ENCODE assay signal across 23 cellular contexts in genomic region chr7:152871005-152871677, GRCh38.
"Had no signal": no experiment of that assay in that cellular context is flagged by ENCODE, and none has a peak within 500 bp of the region (broad histone marks: within the 10 kb centered on the region; RNA-seq: fewer than 3 reads in every experiment).

No MANE protein-coding gene starts in this region.

- H3K9me3 ChIP-seq: MG63, SJCRH30, SK-N-SH had no signal

- H3K27me3 ChIP-seq: MG63, SJCRH30 had no signal

- H3K4me1 Mint-ChIP-seq: activated CD4-positive, alpha-beta T cell treated with anti-CD3 and anti-CD28 coated beads, Interleukin-2, amount 10 ng/mL, durations not matched to agents 7 days and 5 days; brain had no signal

- H3K27ac ChIP-seq: SJCRH30, VCaP had no signal

- H3K27me3 Mint-ChIP-seq: activated CD4-positive, alpha-beta memory T cell treated with anti-CD3 and anti-CD28 coated beads for 36 hours; activated CD4-positive, alpha-beta T cell treated with anti-CD3 and anti-CD28 coated beads, Interleukin-2, amount 10 ng/mL, durations not matched to agents 7 days and 5 days; activated naive CD8-positive, alpha-beta T cell; brain had no signal

- H3K36me3 Mint-ChIP-seq: activated CD4-positive, alpha-beta memory T cell treated with anti-CD3 and anti-CD28 coated beads for 36 hours; brain had no signal

- H3K36me3 ChIP-seq: MG63, SJCRH30 had no signal

- DNase-seq: activated CD4-positive, alpha-beta memory T cell treated with anti-CD3 and anti-CD28 coated beads for 36 hours; activated CD4-positive, alpha-beta T cell treated with anti-CD3 and anti-CD28 coated beads, Interleukin-2, amount 10 ng/mL, durations not matched to agents 7 days and 5 days; activated CD4-positive, CD25-positive, alpha-beta regulatory T cell; activated gamma-delta T cell; activated naive CD4-positive, alpha-beta T cell treated with anti-CD3 and anti-CD28 coated beads for 36 hours; amygdala; MG63; MV-4-11; NCI-H1092 treated with DMSO at 0.1 percent for 48 hours; NCI-H1436; NCI-H1694 treated with DMSO at 0.1 percent for 48 hours; NCI-H2029 treated with DMSO at 0.1 percent for 48 hours; NCI-H345; NCI-H510A; NCI-H526 treated with DMSO at 0.1 percent for 48 hours; NCI-H82; SJCRH30; SK-N-SH; T-helper 1 cell had no signal

- H3K4me3 ChIP-seq: MG63, SJCRH30 had no signal

- H3K4me3 Mint-ChIP-seq: activated CD4-positive, alpha-beta memory T cell treated with anti-CD3 and anti-CD28 coated beads for 36 hours; activated CD4-positive, alpha-beta T cell treated with anti-CD3 and anti-CD28 coated beads, Interleukin-2, amount 10 ng/mL, durations not matched to agents 7 days and 5 days; activated naive CD4-positive, alpha-beta T cell treated with anti-CD3 and anti-CD28 coated beads for 36 hours; activated naive CD8-positive, alpha-beta T cell; activated T-helper 1 cell treated with anti-CD3 and anti-CD28 coated beads, Interleukin-12 subunit alpha, Interleukin-12 subunit beta, Interleukin-2, Interleukin-4 antibody, amounts not matched to agents 30 ng/mL and 10 ng/mL and 1 ng/mL, durations not matched to agents 14 hours and 24 hours and 36 hours; brain had no signal

- H3K9me3 Mint-ChIP-seq: activated CD4-positive, alpha-beta T cell treated with anti-CD3 and anti-CD28 coated beads, Interleukin-2, amount 10 ng/mL, durations not matched to agents 7 days and 5 days; activated T-helper 1 cell treated with anti-CD3 and anti-CD28 coated beads, Interleukin-12 subunit alpha, Interleukin-12 subunit beta, Interleukin-2, Interleukin-4 antibody, amounts not matched to agents 30 ng/mL and 10 ng/mL and 1 ng/mL, durations not matched to agents 14 hours and 24 hours and 36 hours had no signal

- H3K27ac Mint-ChIP-seq: activated CD4-positive, alpha-beta memory T cell treated with anti-CD3 and anti-CD28 coated beads for 36 hours; activated CD4-positive, alpha-beta T cell treated with anti-CD3 and anti-CD28 coated beads, Interleukin-2, amount 10 ng/mL, durations not matched to agents 7 days and 5 days; activated naive CD4-positive, alpha-beta T cell treated with anti-CD3 and anti-CD28 coated beads for 36 hours; activated naive CD8-positive, alpha-beta T cell; activated T-helper 1 cell treated with anti-CD3 and anti-CD28 coated beads, Interleukin-12 subunit alpha, Interleukin-12 subunit beta, Interleukin-2, Interleukin-4 antibody, amounts not matched to agents 30 ng/mL and 10 ng/mL and 1 ng/mL, durations not matched to agents 14 hours and 24 hours and 36 hours; brain had no signal
